Comparison of ENCODE assay signal across 14 cellular contexts in the genomic region with DNA sequence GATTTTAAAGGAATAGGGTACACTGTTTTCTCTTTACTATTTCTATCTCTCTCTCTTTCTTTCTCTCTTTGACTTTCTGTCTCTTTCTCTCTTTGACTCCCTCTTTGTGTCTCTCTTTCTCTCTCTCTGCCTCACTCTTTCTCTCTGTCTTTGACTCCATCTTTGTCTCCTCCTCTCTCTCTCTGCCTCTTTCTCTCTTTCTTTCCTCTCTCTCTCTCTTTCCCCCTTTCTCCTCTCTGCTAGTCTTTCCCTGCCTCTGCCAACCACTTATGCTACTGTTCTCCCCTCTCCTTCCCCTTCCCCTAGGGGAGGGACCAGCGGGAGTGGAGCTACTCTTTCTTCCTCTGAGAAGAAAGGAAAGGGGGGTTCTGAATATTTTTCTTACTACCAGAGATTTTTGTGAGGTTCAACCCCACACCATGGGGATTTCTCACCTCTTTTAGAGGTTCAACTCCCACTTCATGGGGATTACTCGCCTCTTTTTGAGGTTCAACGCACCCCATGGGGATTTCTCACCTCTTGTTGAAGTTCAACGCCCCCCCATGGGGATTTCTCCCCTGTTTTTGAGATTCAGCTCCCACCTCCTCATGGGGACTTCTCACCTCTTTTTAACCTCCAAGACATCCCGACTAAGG.
A peak's percentile ranks its signal among the peaks of the same experiment; 100 is the strongest.
DNase-seq lines count a peak whose midpoint lies in the region; ATAC-seq and TF ChIP-seq lines count a peak whose summit lies in the region.
"Had no signal": no experiment of that assay in that cellular context is flagged by ENCODE, and none has a peak within 500 bp of the region (broad histone marks: within the 10 kb centered on the region; RNA-seq: fewer than 3 reads in every experiment).

No MANE protein-coding gene starts in this region.

- no peak overlapping the region for H3K27ac ChIP-seq in stomach smooth muscle (ENCODE audit: low read length)
- H3K27ac ChIP-seq: KMS-11 had no signal

- no peaks in the 10 kb centered on the region for H3K9me3 Mint-ChIP-seq in activated naive CD4-positive, alpha-beta T cell treated with anti-CD3 and anti-CD28 coated beads, Interleukin-2, amount 50 U/mL, for 24 hours
- H3K9me3 Mint-ChIP-seq in activated naive CD4-positive, alpha-beta T cell treated with anti-CD3 and anti-CD28 coated beads, Interleukin-2, amount 10 ng/mL, durations not matched to agents 7 days and 5 days, result no peaks in the 10 kb centered on the region
- no peaks in the 10 kb centered on the region for H3K9me3 Mint-ChIP-seq in activated naive CD8-positive, alpha-beta T cell treated with anti-CD3 and anti-CD28 coated beads, Interleukin-2, amount 50 U/mL, for 24 hours
- H3K9me3 Mint-ChIP-seq in immature natural killer cell, result no peaks in the 10 kb centered on the region

- no peak for TF ChIP-seq CTCF in mucosa of descending colon (IDR thresholded peaks at IDR 0.05)

- CTCF ChIA-PET in activated naive CD4-positive, alpha-beta T cell treated with anti-CD3 and anti-CD28 coated beads, Interleukin-2, amount 10 ng/mL, durations not matched to agents 7 days and 5 days (lab: Charles Lee), result no interaction called here

- peaks cover 18% of the 10 kb centered on the region for H3K4me1 Mint-ChIP-seq in activated naive CD4-positive, alpha-beta T cell treated with anti-CD3 and anti-CD28 coated beads, Interleukin-2, amount 50 U/mL, for 24 hours
- H3K4me1 Mint-ChIP-seq in activated naive CD4-positive, alpha-beta T cell treated with anti-CD3 and anti-CD28 coated beads, Interleukin-2, amount 10 ng/mL, durations not matched to agents 7 days and 5 days, result no peaks in the 10 kb centered on the region
- H3K4me1 Mint-ChIP-seq in activated naive CD8-positive, alpha-beta T cell treated with anti-CD3 and anti-CD28 coated beads, Interleukin-2, amount 50 U/mL, for 24 hours, result peaks cover 34% of the 10 kb centered on the region
- H3K4me1 Mint-ChIP-seq in immature natural killer cell, result peaks cover 7 to 26% of the 10 kb centered on the region in 2 donors

- intact Hi-C loops in mucosa of descending colon (cut with DNase I, micrococcal nuclease), result no loop called here

- H3K4me3 ChIP-seq in stomach smooth muscle (ENCODE audit: low read length in 2 of 2) (peak overlapping the region; percentile 72 to 73), mucosa of descending colon (no peak overlapping the region)

- peaks cover 11% of the 10 kb centered on the region for H3K36me3 Mint-ChIP-seq in activated naive CD4-positive, alpha-beta T cell treated with anti-CD3 and anti-CD28 coated beads, Interleukin-2, amount 50 U/mL, for 24 hours
- H3K36me3 Mint-ChIP-seq in activated naive CD4-positive, alpha-beta T cell treated with anti-CD3 and anti-CD28 coated beads, Interleukin-2, amount 10 ng/mL, durations not matched to agents 7 days and 5 days, result no peaks in the 10 kb centered on the region
- peaks cover 15% of the 10 kb centered on the region for H3K36me3 Mint-ChIP-seq in activated naive CD8-positive, alpha-beta T cell treated with anti-CD3 and anti-CD28 coated beads, Interleukin-2, amount 50 U/mL, for 24 hours (ENCODE audit: low read depth)
- peaks cover 3 to 10% (median 10%) of the 10 kb centered on the region in 3 donors for H3K36me3 Mint-ChIP-seq in immature natural killer cell

- H3K4me1 ChIP-seq in stomach smooth muscle (ENCODE audit: control insufficient read depth, insufficient read depth, low read length) (no peaks in the 10 kb centered on the region), mucosa of descending colon (ENCODE audit: low read depth) (no peaks in the 10 kb centered on the region)

- H3K9me3 ChIP-seq in stomach smooth muscle (ENCODE audit: control insufficient read depth in 2 of 2, low read length in 2 of 2) (no peaks in the 10 kb centered on the region), mucosa of descending colon (no peaks in the 10 kb centered on the region)
- H3K9me3 ChIP-seq: neutrophil had no signal

- H3K27ac Mint-ChIP-seq in activated naive CD4-positive, alpha-beta T cell treated with anti-CD3 and anti-CD28 coated beads, Interleukin-2, amount 50 U/mL, for 24 hours, result peak overlapping the region; percentile 89
- no peak overlapping the region for H3K27ac Mint-ChIP-seq in activated naive CD4-positive, alpha-beta T cell treated with anti-CD3 and anti-CD28 coated beads, Interleukin-2, amount 10 ng/mL, durations not matched to agents 7 days and 5 days
- peak overlapping the region; percentile 81 for H3K27ac Mint-ChIP-seq in activated naive CD8-positive, alpha-beta T cell treated with anti-CD3 and anti-CD28 coated beads, Interleukin-2, amount 50 U/mL, for 24 hours
- peak overlapping the region in 4 of 6 donors; percentile 4 to 68 (median 40) for H3K27ac Mint-ChIP-seq in immature natural killer cell

- DNase-seq in activated naive CD4-positive, alpha-beta T cell treated with anti-CD3 and anti-CD28 coated beads, Interleukin-2, amount 10 ng/mL, durations not matched to agents 7 days and 5 days, result no peak
- peak; percentile 38 for DNase-seq in activated naive CD8-positive, alpha-beta T cell treated with anti-CD3 and anti-CD28 coated beads, Interleukin-2, amount 50 U/mL, for 24 hours
- DNase-seq in immature natural killer cell, result no peak
- no peak for DNase-seq in NCI-H2081 (lab: John Stamatoyannopoulos, UW)
- no peak for DNase-seq in mucosa of descending colon
- no peak for DNase-seq in NCI-H1105 (lab: John Stamatoyannopoulos, UW)
- DNase-seq: foreskin melanocyte, NCI-H1694, NCI-H748 treated with DMSO at 0.1 percent for 48 hours, T1000 had no signal

- H3K9ac ChIP-seq in stomach smooth muscle (ENCODE audit: low read length in 2 of 2), result peak overlapping the region; percentile 51 to 58
- H3K9ac ChIP-seq: KMS-11 had no signal

- H3K36me3 ChIP-seq in stomach smooth muscle (ENCODE audit: control insufficient read depth in 2 of 2, insufficient read depth in 2 of 2, low read length in 2 of 2) (no peaks in the 10 kb centered on the region), mucosa of descending colon (ENCODE audit: low read depth) (no peaks in the 10 kb centered on the region)

- no peaks in the 10 kb centered on the region for H3K27me3 ChIP-seq in stomach smooth muscle (ENCODE audit: control insufficient read depth in 1 of 2, insufficient read depth in 2 of 2, low read length in 2 of 2)
- H3K27me3 ChIP-seq: neutrophil had no signal

- no peaks in the 10 kb centered on the region for H3K27me3 Mint-ChIP-seq in activated naive CD4-positive, alpha-beta T cell treated with anti-CD3 and anti-CD28 coated beads, Interleukin-2, amount 50 U/mL, for 24 hours
- no peaks in the 10 kb centered on the region for H3K27me3 Mint-ChIP-seq in activated naive CD4-positive, alpha-beta T cell treated with anti-CD3 and anti-CD28 coated beads, Interleukin-2, amount 10 ng/mL, durations not matched to agents 7 days and 5 days
- no peaks in the 10 kb centered on the region for H3K27me3 Mint-ChIP-seq in activated naive CD8-positive, alpha-beta T cell treated with anti-CD3 and anti-CD28 coated beads, Interleukin-2, amount 50 U/mL, for 24 hours
- H3K27me3 Mint-ChIP-seq in immature natural killer cell (ENCODE audit: low read depth in 3 of 3), result peaks cover 0 to 2% (median 0%) of the 10 kb centered on the region in 3 donors

- no peak overlapping the region for H3K4me3 Mint-ChIP-seq in activated naive CD4-positive, alpha-beta T cell treated with anti-CD3 and anti-CD28 coated beads, Interleukin-2, amount 50 U/mL, for 24 hours
- H3K4me3 Mint-ChIP-seq in activated naive CD4-positive, alpha-beta T cell treated with anti-CD3 and anti-CD28 coated beads, Interleukin-2, amount 10 ng/mL, durations not matched to agents 7 days and 5 days, result no peak overlapping the region
- H3K4me3 Mint-ChIP-seq in activated naive CD8-positive, alpha-beta T cell treated with anti-CD3 and anti-CD28 coated beads, Interleukin-2, amount 50 U/mL, for 24 hours, result peak overlapping the region; percentile 57
- no peak overlapping the region for H3K4me3 Mint-ChIP-seq in immature natural killer cell

- ATAC-seq in activated naive CD8-positive, alpha-beta T cell treated with anti-CD3 and anti-CD28 coated beads, Interleukin-2, amount 50 U/mL, for 24 hours, result peak; percentile 33
- ATAC-seq in mucosa of descending colon, result no peak
